17 cellular contexts compared by ENCODE assay signal in genomic region chr1:3038571-3039181, GRCh38. TPM values are rescaled to one million over a fixed set of nuclear protein-coding genes. Genes with fewer than 3 reads are reported as not detected.
"Had no signal": no experiment of that assay in that cellular context is flagged by ENCODE, and none has a peak within 500 bp of the region (broad histone marks: within the 10 kb centered on the region; RNA-seq: fewer than 3 reads in every experiment).

No MANE protein-coding gene starts in this region.

- H3K9me3 ChIP-seq: gastroesophageal sphincter, heart right ventricle had no signal

- H3K36me3 ChIP-seq: gastroesophageal sphincter, heart right ventricle had no signal

- H3K4me3 Mint-ChIP-seq: activated CD4-positive, alpha-beta T cell treated with anti-CD3 and anti-CD28 coated beads, Interleukin-2, amount 10 ng/mL, durations not matched to agents 24 days and 14 days; activated naive CD4-positive, alpha-beta T cell treated with anti-CD3 and anti-CD28 coated beads, Interleukin-2, amount 50 U/mL, for 24 hours; memory B cell; nephron had no signal

- H3K36me3 Mint-ChIP-seq: activated naive CD4-positive, alpha-beta T cell treated with anti-CD3 and anti-CD28 coated beads, Interleukin-2, amount 50 U/mL, for 24 hours; memory B cell had no signal

- H3K4me1 Mint-ChIP-seq: activated CD4-positive, alpha-beta T cell treated with anti-CD3 and anti-CD28 coated beads, Interleukin-2, amount 10 ng/mL, durations not matched to agents 24 days and 14 days; memory B cell had no signal

- H3K27me3 Mint-ChIP-seq: activated CD4-positive, alpha-beta T cell treated with anti-CD3 and anti-CD28 coated beads, Interleukin-2, amount 10 ng/mL, durations not matched to agents 24 days and 14 days; activated naive CD4-positive, alpha-beta T cell treated with anti-CD3 and anti-CD28 coated beads, Interleukin-2, amount 50 U/mL, for 24 hours; memory B cell had no signal

- ATAC-seq: gastroesophageal sphincter had no signal

- H3K27ac ChIP-seq: gastroesophageal sphincter, heart right ventricle had no signal

- H3K4me3 ChIP-seq: gastroesophageal sphincter, heart right ventricle had no signal

- H3K4me1 ChIP-seq: gastroesophageal sphincter, heart right ventricle had no signal

- H3K9me3 Mint-ChIP-seq: activated CD4-positive, alpha-beta T cell treated with anti-CD3 and anti-CD28 coated beads, Interleukin-2, amount 10 ng/mL, durations not matched to agents 24 days and 14 days; activated naive CD4-positive, alpha-beta T cell treated with anti-CD3 and anti-CD28 coated beads, Interleukin-2, amount 50 U/mL, for 24 hours; memory B cell; nephron had no signal

- DNase-seq: activated CD4-positive, alpha-beta T cell treated with anti-CD3 and anti-CD28 coated beads, Interleukin-2, amount 10 ng/mL, durations not matched to agents 24 days and 14 days; activated CD4-positive, CD25-positive, alpha-beta regulatory T cell; activated CD8-positive, alpha-beta memory T cell treated with anti-CD3 and anti-CD28 coated beads, Interleukin-2, amount 50 U/mL, for 48 hours; caudate nucleus; erythroblast; heart right ventricle; occipital lobe; stimulated activated CD4-positive, alpha-beta T cell treated with anti-CD3 and anti-CD28 coated beads, Interleukin-4, amount 100 ng/mL, for 24 hours; stimulated activated naive CD4-positive, alpha-beta T cell; SW 1271 had no signal

RNA-seq across cellular contexts. Expression of gene ACTRT2, which starts 17.4 kb away (rescaled TPM):
- total RNA-seq: activated CD4-positive, alpha-beta T cell treated with anti-CD3 and anti-CD28 coated beads, Interleukin-2, amount 10 ng/mL, durations not matched to agents 24 days and 14 days; gastroesophageal sphincter; heart right ventricle; occipital lobe; SK-MEL-5; skeletal muscle tissue; temporal lobe had no signal

RNA-seq across cellular contexts. Expression of gene PRDM16, which starts 30.3 kb away (rescaled TPM):
- total RNA-seq: activated CD4-positive, alpha-beta T cell treated with anti-CD3 and anti-CD28 coated beads, Interleukin-2, amount 10 ng/mL, durations not matched to agents 24 days and 14 days had no signal
